Comparison of ENCODE assay signal across 8 cellular contexts in genomic region chr7:104208421-104208780, GRCh38. TPM values are rescaled to one million over a fixed set of nuclear protein-coding genes. Genes with fewer than 3 reads are reported as not detected.
DNase-seq lines count a peak whose midpoint lies in the region; ATAC-seq and TF ChIP-seq lines count a peak whose summit lies in the region.

No MANE protein-coding gene starts in this region.

- peak overlapping the region; percentile 96 to 99 for H3K27ac Mint-ChIP-seq in effector memory CD8-positive, alpha-beta T cell
- peak overlapping the region; percentile 88 to 94 for H3K27ac Mint-ChIP-seq in natural killer cell treated with Interleukin-12 subunit alpha and Interleukin-12 subunit beta and Interleukin-15 and Interleukin-18, amount 100 ng/mL, for 72 hours

- no peaks in the 10 kb centered on the region for H4K20me1 ChIP-seq in BLaER1

- no peak for TF ChIP-seq POLR2A in NB4 (IDR thresholded peaks at IDR 0.05; ENCODE audit: extremely low read depth, insufficient read length)

- H3K27me3 ChIP-seq in BLaER1: no peaks in the 10 kb centered on the region

- peak overlapping the region; percentile 85 for H3K9ac ChIP-seq in BLaER1

- ATAC-seq in effector memory CD8-positive, alpha-beta T cell (replicated peaks): no peak
- no peak for ATAC-seq in natural killer cell treated with Interleukin-12 subunit alpha and Interleukin-12 subunit beta and Interleukin-15 and Interleukin-18, amount 100 ng/mL, for 72 hours
- ATAC-seq in HG02973 (IDR thresholded peaks at IDR 0.05; ENCODE audit: unreplicated experiment): no peak

- H3K4me2 ChIP-seq in BLaER1: peak overlapping the region; percentile 89

- H3K4me1 Mint-ChIP-seq in effector memory CD8-positive, alpha-beta T cell (ENCODE audit: low read depth in 2 of 2): peaks cover 24 to 35% of the 10 kb centered on the region in 2 donors
- H3K4me1 Mint-ChIP-seq in natural killer cell treated with Interleukin-12 subunit alpha and Interleukin-12 subunit beta and Interleukin-15 and Interleukin-18, amount 100 ng/mL, for 72 hours (ENCODE audit: low read depth in 2 of 2): peaks cover 25 to 29% of the 10 kb centered on the region in 2 donors

- H3K4me3 Mint-ChIP-seq in effector memory CD8-positive, alpha-beta T cell: peak overlapping the region; percentile 88 to 92
- H3K4me3 Mint-ChIP-seq in natural killer cell treated with Interleukin-12 subunit alpha and Interleukin-12 subunit beta and Interleukin-15 and Interleukin-18, amount 100 ng/mL, for 72 hours: peak overlapping the region; percentile 97

- peak overlapping the region; percentile 90 for H3K27ac ChIP-seq in BLaER1

- H3K36me3 Mint-ChIP-seq in effector memory CD8-positive, alpha-beta T cell (ENCODE audit: insufficient read depth): peaks cover 18% of the 10 kb centered on the region
- H3K36me3 Mint-ChIP-seq in natural killer cell treated with Interleukin-12 subunit alpha and Interleukin-12 subunit beta and Interleukin-15 and Interleukin-18, amount 100 ng/mL, for 72 hours: peaks cover 22% of the 10 kb centered on the region

- no peaks in the 10 kb centered on the region for H3K9me3 Mint-ChIP-seq in effector memory CD8-positive, alpha-beta T cell
- H3K9me3 Mint-ChIP-seq in natural killer cell treated with Interleukin-12 subunit alpha and Interleukin-12 subunit beta and Interleukin-15 and Interleukin-18, amount 100 ng/mL, for 72 hours: no peaks in the 10 kb centered on the region

- peaks cover 32 to 41% of the 10 kb centered on the region in 2 donors for H3K27me3 Mint-ChIP-seq in effector memory CD8-positive, alpha-beta T cell
- peaks cover 13 to 23% of the 10 kb centered on the region in 2 donors for H3K27me3 Mint-ChIP-seq in natural killer cell treated with Interleukin-12 subunit alpha and Interleukin-12 subunit beta and Interleukin-15 and Interleukin-18, amount 100 ng/mL, for 72 hours

- peaks cover 10% of the 10 kb centered on the region for H3K36me3 ChIP-seq in BLaER1

- H3K4me3 ChIP-seq in BLaER1: peak overlapping the region; percentile 78
- H3K4me3 ChIP-seq in NB4 (ENCODE audit: low read depth, low read length): peak overlapping the region; percentile 86

- H3K9me3 ChIP-seq in BLaER1: no peaks in the 10 kb centered on the region

- H3K4me1 ChIP-seq in BLaER1: peaks cover 22% of the 10 kb centered on the region

- DNase-seq in NB4 (ENCODE audit: low read depth) (peak; percentile 7), NCI-H1105 (lab: John Stamatoyannopoulos, UW) (no peak), DMS53 treated with DMSO at 0.1 percent for 48 hours (lab: John Stamatoyannopoulos, UW; ENCODE audit: unreplicated experiment) (no peak)
- no peak for DNase-seq in effector memory CD8-positive, alpha-beta T cell
- no peak for DNase-seq in natural killer cell treated with Interleukin-12 subunit alpha and Interleukin-12 subunit beta and Interleukin-15 and Interleukin-18, amount 100 ng/mL, for 72 hours (ENCODE audit: low spot score)
- DNase-seq in stimulated activated naive CD4-positive, alpha-beta T cell treated with Interleukin-2 at 50 U/mL for 16 hours (lab: John Stamatoyannopoulos, UW): no peak

- no peak for TF ChIP-seq CTCF in NB4 (IDR thresholded peaks at IDR 0.05; ENCODE audit: low read depth, low read length)

RNA-seq across cellular contexts. Expression of gene ORC5, which starts 0.6 kb away (rescaled TPM):
- total RNA-seq in natural killer cell treated with Interleukin-12 subunit alpha and Interleukin-12 subunit beta and Interleukin-15 and Interleukin-18, amount 100 ng/mL, for 72 hours: 10 to 100 TPM; 24.7 to 35.7 TPM
